Comparison of ENCODE assay signal across 17 cellular contexts in the genomic region with DNA sequence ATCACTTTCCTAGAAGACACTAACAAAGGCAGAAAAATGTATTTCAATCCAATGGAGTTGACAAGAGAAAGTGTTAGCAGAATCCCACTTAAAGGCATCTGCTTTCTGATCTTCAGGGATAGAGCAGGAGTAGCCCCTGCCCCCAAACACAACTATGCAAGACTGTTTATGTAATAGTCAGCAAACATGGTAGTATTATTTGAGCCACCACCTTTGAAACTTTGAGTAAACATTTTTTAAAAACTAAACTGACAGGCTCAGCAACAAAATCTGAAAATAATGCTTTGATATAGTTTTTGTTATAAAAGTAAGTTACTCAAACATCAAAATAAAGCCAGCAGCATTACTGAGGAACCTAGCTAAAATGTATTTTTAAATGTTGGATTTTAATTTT. TPM values are rescaled to one million over a fixed set of nuclear protein-coding genes. Genes with fewer than 3 reads are reported as not detected.
A peak's percentile ranks its signal among the peaks of the same experiment; 100 is the strongest.
DNase-seq lines count a peak whose midpoint lies in the region; TF ChIP-seq lines count a peak whose summit lies in the region.
"Had no signal": no experiment of that assay in that cellular context is flagged by ENCODE, and none has a peak within 500 bp of the region (broad histone marks: within the 10 kb centered on the region; RNA-seq: fewer than 3 reads in every experiment).

No MANE protein-coding gene starts in this region.

- in situ Hi-C loops in GM23248 (cut with MboI) = loop anchor here (10.0 kb wide), 1 partner anchor 378 kb away; no protein-coding TSS in a partner anchor
- in situ Hi-C loops in brain microvascular endothelial cell (cut with HindIII; ENCODE audit: low pct_ligation_motif_present, low sequenced_read_pairs) = loop anchor here (10.0 kb wide), 1 partner anchor 378 kb away; no protein-coding TSS in a partner anchor

- H3K4me1 Mint-ChIP-seq in glutamatergic neuron (ENCODE audit: low read depth, unreplicated experiment) = peaks cover 32% of the 10 kb centered on the region

- H2AFZ ChIP-seq in GM23248 = no peak overlapping the region

- peaks cover 13% of the 10 kb centered on the region for H3K9me3 Mint-ChIP-seq in glutamatergic neuron (ENCODE audit: unreplicated experiment)
- H3K9me3 Mint-ChIP-seq: nephron had no signal

- H3K9me2 ChIP-seq in GM23248 (ENCODE audit: insufficient read depth) = no peaks in the 10 kb centered on the region

- H3K27me3 ChIP-seq in GM23248 (replicated peaks; ENCODE audit: insufficient read depth) = no peaks in the 10 kb centered on the region
- no peaks in the 10 kb centered on the region for H3K27me3 ChIP-seq in stomach
- H3K27me3 ChIP-seq in brain microvascular endothelial cell (replicated peaks) = no peaks in the 10 kb centered on the region
- H3K27me3 ChIP-seq: gastrocnemius medialis, suprapubic skin had no signal

- peaks cover 51% of the 10 kb centered on the region for H3K4me1 ChIP-seq in GM23248 (ENCODE audit: insufficient read depth)
- H3K4me1 ChIP-seq in stomach = peaks cover 25 to 75% (median 57%) of the 10 kb centered on the region in 4 donors

- H3K36me3 Mint-ChIP-seq in glutamatergic neuron (ENCODE audit: unreplicated experiment) = peaks cover under 1% of the 10 kb centered on the region

- peaks cover 99% of the 10 kb centered on the region for H3K79me2 ChIP-seq in GM23248 (ENCODE audit: insufficient read depth)

- no peak overlapping the region for H3K27ac Mint-ChIP-seq in glutamatergic neuron (ENCODE audit: unreplicated experiment)
- H3K27ac Mint-ChIP-seq: activated CD4-positive, alpha-beta memory T cell treated with anti-CD3 and anti-CD28 coated beads, Interleukin-2, amount 10 ng/mL, durations not matched to agents 7 days and 5 days; memory B cell had no signal

- no peaks in the 10 kb centered on the region for H3K9me3 ChIP-seq in GM23248 (ENCODE audit: low read depth)
- H3K9me3 ChIP-seq in stomach = no peaks in the 10 kb centered on the region
- H3K9me3 ChIP-seq: gastrocnemius medialis, suprapubic skin had no signal

- H3F3A ChIP-seq in GM23248 (ENCODE audit: insufficient read depth) = peaks cover 79% of the 10 kb centered on the region

- H3K4me3 ChIP-seq in GM23248 = peak overlapping the region; percentile 97
- H3K4me3 ChIP-seq in WI38 (ENCODE audit: low read depth, low read length) = peak overlapping the region; percentile 99
- H3K4me3 ChIP-seq in stomach = peak overlapping the region in 2 of 4 donors; percentile 78 to 89
- no peak overlapping the region for H3K4me3 ChIP-seq in brain microvascular endothelial cell (ENCODE audit: low read depth, low read length)
- H3K4me3 ChIP-seq: suprapubic skin had no signal

- TF ChIP-seq POLR2A in stomach (IDR thresholded peaks at IDR 0.05) = no peak

- intact Hi-C loops in stomach (cut with DNase I; ENCODE audit: low total_unique reads) = loop anchor here (10.0 kb wide), 1 partner anchor 82 kb away; no protein-coding TSS in a partner anchor

- H3K4me2 ChIP-seq in GM23248 (ENCODE audit: unreplicated experiment) = peak overlapping the region; percentile 99

- H4K20me1 ChIP-seq in GM23248 (ENCODE audit: insufficient read depth) = peaks cover 43% of the 10 kb centered on the region; the same call in 1 of the 2 replicates

- no peak for TF ChIP-seq EP300 in stomach (IDR thresholded peaks at IDR 0.05)

- no peak for DNase-seq in GM23248
- no peak for DNase-seq in glutamatergic neuron
- no peak for DNase-seq in stomach
- DNase-seq in AG08396 (ENCODE audit: low spot score) = no peak
- DNase-seq in brain microvascular endothelial cell = no peak
- no peak for DNase-seq in RPMI8226
- DNase-seq: activated CD4-positive, alpha-beta memory T cell treated with anti-CD3 and anti-CD28 coated beads, Interleukin-2, amount 10 ng/mL, durations not matched to agents 7 days and 5 days; central memory CD4-positive, alpha-beta T cell; DMS53; gastrocnemius medialis; KBM-7; NCI-H1105; stimulated activated CD4-positive, alpha-beta T cell treated with anti-CD3 and anti-CD28 coated beads, Interleukin-1b, Interleukin-23, amount 100 ng/mL, for 48 hours had no signal

- peaks cover 13% of the 10 kb centered on the region for H3K27me3 Mint-ChIP-seq in glutamatergic neuron (ENCODE audit: unreplicated experiment)
- H3K27me3 Mint-ChIP-seq: activated CD4-positive, alpha-beta memory T cell treated with anti-CD3 and anti-CD28 coated beads, Interleukin-2, amount 10 ng/mL, durations not matched to agents 7 days and 5 days; memory B cell had no signal

- TF ChIP-seq CTCF in WI38 (IDR thresholded peaks at IDR 0.05; ENCODE audit: low read depth, low read length) = no peak
- TF ChIP-seq CTCF in glutamatergic neuron (IDR thresholded peaks at IDR 0.05; ENCODE audit: partially characterized antibody, unreplicated experiment) = no peak
- TF ChIP-seq CTCF in stomach (IDR thresholded peaks at IDR 0.05) = no peak
- TF ChIP-seq CTCF in brain microvascular endothelial cell (IDR thresholded peaks at IDR 0.05; ENCODE audit: low read depth, low read length, missing control alignments) = no peak

- H3K36me3 ChIP-seq in GM23248 (ENCODE audit: low read depth) = peaks cover 60% of the 10 kb centered on the region
- H3K36me3 ChIP-seq in stomach = peaks cover 0 to 3% (median 0%) of the 10 kb centered on the region in 4 donors
- no peaks in the 10 kb centered on the region for H3K36me3 ChIP-seq in brain microvascular endothelial cell (replicated peaks)
- H3K36me3 ChIP-seq: gastrocnemius medialis, suprapubic skin had no signal

- H3K4me3 Mint-ChIP-seq in glutamatergic neuron (ENCODE audit: unreplicated experiment) = peak overlapping the region; percentile 72
- H3K4me3 Mint-ChIP-seq: activated CD4-positive, alpha-beta memory T cell treated with anti-CD3 and anti-CD28 coated beads, Interleukin-2, amount 10 ng/mL, durations not matched to agents 7 days and 5 days; memory B cell had no signal

- H3K27ac ChIP-seq in GM23248 (peak overlapping the region; percentile 53), stomach (peak overlapping the region in 4 of 5 donors; percentile 23 to 100 (median 45)), brain microvascular endothelial cell (no peak overlapping the region)
- H3K27ac ChIP-seq: gastrocnemius medialis, suprapubic skin had no signal

- H3K9ac ChIP-seq in GM23248 = peak overlapping the region; percentile 98

RNA-seq across cellular contexts. Expression of a gene that starts 4.8 kb away (rescaled TPM):
- total RNA-seq in GM23248 (2014; rRNA removed; shearing (Covaris generic)) = 228 and 243 TPM in 2 replicates
- polyA plus RNA-seq in GM23248 (2016; fragmentation: Nextera tagmentation; extraction: Ambion mirVana) (147 and 159 TPM in 2 replicates), stomach (10 to 100 TPM; 24.7 to 46.7 (median 45.3) TPM)
- total RNA-seq in glutamatergic neuron (ENCODE audit: unreplicated experiment) (97.0 TPM), stomach (100 to 1,000 TPM in 4 of 5 donors, 10 to 100 TPM in 1; 26.8 to 279 (median 178) TPM)
